ENCODE assay signal across 30 cellular contexts in genomic region chr9:108612510-108612909, GRCh38.
"Had no signal": no experiment of that assay in that cellular context is flagged by ENCODE, and none has a peak within 500 bp of the region (broad histone marks: within the 10 kb centered on the region; RNA-seq: fewer than 3 reads in every experiment).

No MANE protein-coding gene starts in this region.

- H3K27ac ChIP-seq: breast epithelium, epithelial cell of prostate, heart right ventricle, left ventricle myocardium inferior, pancreas, prostate gland, stomach, tibial nerve had no signal

- H3K36me3 ChIP-seq: breast epithelium, esophagus squamous epithelium, heart right ventricle, left ventricle myocardium inferior, pancreas, prostate gland, stomach, tibial nerve had no signal

- FAIRE-seq: islet of Langerhans, pancreas had no signal

- H3K36me3 Mint-ChIP-seq: activated naive CD4-positive, alpha-beta T cell treated with anti-CD3 and anti-CD28 coated beads, Interleukin-2, amount 50 U/mL, for 24 hours; naive B cell; stimulated activated memory B cell treated with anti-CD40 and anti-IgM and Interleukin-4, amounts not matched to agents 10 μg/mL and 1 μg/mL and 100 μg/mL, for 72 hours had no signal

- H3K27me3 ChIP-seq: breast epithelium, esophagus squamous epithelium, pancreas, stomach, tibial nerve had no signal

- H3K4me1 ChIP-seq: breast epithelium, heart right ventricle, left ventricle myocardium inferior, pancreas, prostate gland, stomach, tibial nerve had no signal

- H3K9me3 ChIP-seq: breast epithelium, esophagus squamous epithelium, heart right ventricle, left ventricle myocardium inferior, pancreas, prostate gland, stomach, tibial nerve had no signal

- H3K27me3 Mint-ChIP-seq: activated CD4-positive, alpha-beta memory T cell treated with anti-CD3 and anti-CD28 coated beads, Interleukin-2, amount 10 ng/mL, durations not matched to agents 7 days and 5 days; activated CD4-positive, alpha-beta T cell treated with anti-CD3 and anti-CD28 coated beads, Interleukin-2, amount 10 ng/mL, durations not matched to agents 7 days and 5 days; activated naive CD4-positive, alpha-beta T cell treated with anti-CD3 and anti-CD28 coated beads, Interleukin-2, amount 50 U/mL, for 24 hours; activated T-helper 17 cell treated with anti-CD3 and anti-CD28 coated beads, Interleukin-2, amount 50 U/mL, for 72 hours; naive B cell; stimulated activated memory B cell treated with anti-CD40 and anti-IgM and Interleukin-4, amounts not matched to agents 10 μg/mL and 1 μg/mL and 100 μg/mL, for 72 hours had no signal

- H3K4me3 Mint-ChIP-seq: activated CD4-positive, alpha-beta memory T cell treated with anti-CD3 and anti-CD28 coated beads, Interleukin-2, amount 10 ng/mL, durations not matched to agents 7 days and 5 days; activated CD4-positive, alpha-beta T cell treated with anti-CD3 and anti-CD28 coated beads, Interleukin-2, amount 10 ng/mL, durations not matched to agents 7 days and 5 days; activated naive CD4-positive, alpha-beta T cell treated with anti-CD3 and anti-CD28 coated beads, Interleukin-2, amount 50 U/mL, for 24 hours; activated naive CD8-positive, alpha-beta T cell treated with anti-CD3 and anti-CD28 coated beads, Interleukin-2, amount 50 U/mL, for 24 hours; activated T-cell treated with anti-CD3 and anti-CD28 coated beads, Interleukin-2, amount 50 U/mL, for 4 hours; activated T-helper 17 cell treated with anti-CD3 and anti-CD28 coated beads, Interleukin-2, amount 50 U/mL, for 72 hours; naive B cell; neural crest cell; stimulated activated memory B cell treated with anti-CD40 and anti-IgM and Interleukin-4, amounts not matched to agents 10 μg/mL and 1 μg/mL and 100 μg/mL, for 72 hours; T-helper 1 cell treated with Interleukin-12 subunit alpha and Interleukin-12 subunit beta and Interleukin-4 antibody, amounts not matched to agents 30 μg/mL and 1 μg/mL, for 36 hours had no signal

- H3K4me2 ChIP-seq: smooth muscle cell had no signal

- DNase-seq: activated CD4-positive, alpha-beta memory T cell treated with anti-CD3 and anti-CD28 coated beads, Interleukin-2, amount 10 ng/mL, durations not matched to agents 7 days and 5 days; activated CD4-positive, alpha-beta T cell treated with anti-CD3 and anti-CD28 coated beads, Interleukin-2, amount 10 ng/mL, durations not matched to agents 7 days and 5 days; activated CD4-positive, CD25-positive, alpha-beta regulatory T cell treated with anti-CD3 and anti-CD28 coated beads, Interleukin-2, amount 50 U/mL, for 72 hours; activated gamma-delta T cell treated with Interleukin-2 at 50 U/mL for 16 hours; activated naive CD8-positive, alpha-beta T cell treated with anti-CD3 and anti-CD28 coated beads, Interleukin-2, amount 50 U/mL, for 24 hours; activated T-cell treated with anti-CD3 and anti-CD28 coated beads, Interleukin-2, amount 50 U/mL, for 4 hours; central memory CD4-positive, alpha-beta T cell; esophagus squamous epithelium; foreskin melanocyte; heart right ventricle; left ventricle myocardium inferior; naive B cell; pancreas; stimulated activated CD4-positive, alpha-beta T cell treated with anti-CD3 and anti-CD28 coated beads, Interleukin-1b, Interleukin-23, amount 100 ng/mL, for 48 hours; stimulated activated CD4-positive, alpha-beta T cell treated with anti-CD3 and anti-CD28 coated beads, Interleukin-4, amount 100 ng/mL, for 4 hours; stimulated activated CD8-positive, alpha-beta memory T cell treated with anti-CD3 and anti-CD28 coated beads, Interleukin-4, amount 100 ng/mL, for 48 hours; stomach; T1000 had no signal

- H3K4me3 ChIP-seq: breast epithelium, esophagus squamous epithelium, heart right ventricle, left ventricle myocardium inferior, lung, pancreas, prostate gland, smooth muscle cell, stomach, tibial nerve had no signal

- H3K9me3 Mint-ChIP-seq: activated CD4-positive, alpha-beta memory T cell treated with anti-CD3 and anti-CD28 coated beads, Interleukin-2, amount 10 ng/mL, durations not matched to agents 7 days and 5 days; activated CD4-positive, alpha-beta T cell treated with anti-CD3 and anti-CD28 coated beads, Interleukin-2, amount 10 ng/mL, durations not matched to agents 7 days and 5 days; activated naive CD4-positive, alpha-beta T cell treated with anti-CD3 and anti-CD28 coated beads, Interleukin-2, amount 50 U/mL, for 24 hours; activated T-cell treated with anti-CD3 and anti-CD28 coated beads, Interleukin-2, amount 50 U/mL, for 4 hours; naive B cell; neural crest cell; T-helper 1 cell treated with Interleukin-12 subunit alpha and Interleukin-12 subunit beta and Interleukin-4 antibody, amounts not matched to agents 30 μg/mL and 1 μg/mL, for 36 hours had no signal

- H3K27ac Mint-ChIP-seq: activated CD4-positive, alpha-beta memory T cell treated with anti-CD3 and anti-CD28 coated beads, Interleukin-2, amount 10 ng/mL, durations not matched to agents 7 days and 5 days; activated CD4-positive, alpha-beta T cell treated with anti-CD3 and anti-CD28 coated beads, Interleukin-2, amount 10 ng/mL, durations not matched to agents 7 days and 5 days; activated naive CD4-positive, alpha-beta T cell treated with anti-CD3 and anti-CD28 coated beads, Interleukin-2, amount 50 U/mL, for 24 hours; activated naive CD8-positive, alpha-beta T cell treated with anti-CD3 and anti-CD28 coated beads, Interleukin-2, amount 50 U/mL, for 24 hours; activated T-helper 17 cell treated with anti-CD3 and anti-CD28 coated beads, Interleukin-2, amount 50 U/mL, for 72 hours; stimulated activated memory B cell treated with anti-CD40 and anti-IgM and Interleukin-4, amounts not matched to agents 10 μg/mL and 1 μg/mL and 100 μg/mL, for 72 hours; T-helper 1 cell treated with Interleukin-12 subunit alpha and Interleukin-12 subunit beta and Interleukin-4 antibody, amounts not matched to agents 30 μg/mL and 1 μg/mL, for 36 hours had no signal

- H3K4me1 Mint-ChIP-seq: activated CD4-positive, alpha-beta memory T cell treated with anti-CD3 and anti-CD28 coated beads, Interleukin-2, amount 10 ng/mL, durations not matched to agents 7 days and 5 days; activated CD4-positive, alpha-beta T cell treated with anti-CD3 and anti-CD28 coated beads, Interleukin-2, amount 10 ng/mL, durations not matched to agents 7 days and 5 days; activated naive CD4-positive, alpha-beta T cell treated with anti-CD3 and anti-CD28 coated beads, Interleukin-2, amount 50 U/mL, for 24 hours; activated naive CD8-positive, alpha-beta T cell treated with anti-CD3 and anti-CD28 coated beads, Interleukin-2, amount 50 U/mL, for 24 hours; activated T-helper 17 cell treated with anti-CD3 and anti-CD28 coated beads, Interleukin-2, amount 50 U/mL, for 72 hours; neural crest cell; stimulated activated memory B cell treated with anti-CD40 and anti-IgM and Interleukin-4, amounts not matched to agents 10 μg/mL and 1 μg/mL and 100 μg/mL, for 72 hours had no signal

- ATAC-seq: activated naive CD8-positive, alpha-beta T cell treated with anti-CD3 and anti-CD28 coated beads, Interleukin-2, amount 50 U/mL, for 24 hours; activated T-cell treated with anti-CD3 and anti-CD28 coated beads, Interleukin-2, amount 50 U/mL, for 4 hours; activated T-helper 17 cell treated with anti-CD3 and anti-CD28 coated beads, Interleukin-2, amount 50 U/mL, for 72 hours; heart right ventricle; pancreas; stimulated activated memory B cell treated with anti-CD40 and anti-IgM and Interleukin-4, amounts not matched to agents 10 μg/mL and 1 μg/mL and 100 μg/mL, for 72 hours had no signal
